3 cellular contexts compared by ENCODE assay signal in the genomic region with DNA sequence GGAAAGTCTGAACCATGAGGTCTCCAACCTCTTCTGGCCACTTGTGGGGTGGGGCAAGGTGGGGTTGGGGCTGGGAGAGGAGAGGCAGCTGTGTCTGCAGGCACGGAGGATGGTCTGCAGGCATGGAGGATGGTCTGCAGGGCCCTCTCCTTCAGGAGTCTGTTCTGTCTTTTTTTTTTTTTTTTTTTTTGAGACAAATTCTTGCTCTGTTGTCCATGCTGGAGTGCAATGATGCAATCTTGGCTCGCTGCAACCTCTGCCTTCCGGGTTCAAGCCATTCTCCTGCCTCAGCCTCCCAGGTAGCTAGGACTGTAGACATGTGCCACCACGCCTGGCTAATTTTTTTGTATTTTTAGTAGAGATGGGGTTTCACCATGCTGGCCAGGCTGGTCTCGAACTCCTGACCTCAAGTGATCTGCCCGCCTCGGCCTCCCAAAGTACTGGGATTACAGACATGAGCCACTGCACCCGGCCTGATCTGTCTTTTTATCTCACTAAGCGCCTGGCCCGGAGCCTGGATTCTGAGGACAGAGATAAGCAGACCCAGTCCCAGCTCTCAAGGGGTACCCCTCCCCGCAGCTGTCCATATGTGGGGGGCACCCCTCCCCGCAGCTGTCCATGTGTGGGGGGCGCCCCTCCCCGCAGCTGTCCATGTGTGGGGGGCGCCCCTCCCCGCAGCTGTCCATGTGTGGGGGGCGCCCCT. TPM values are rescaled to one million over a fixed set of nuclear protein-coding genes. Genes with fewer than 3 reads are reported as not detected.
"Had no signal": no experiment of that assay in that cellular context is flagged by ENCODE, and none has a peak within 500 bp of the region (broad histone marks: within the 10 kb centered on the region; RNA-seq: fewer than 3 reads in every experiment).

No MANE protein-coding gene starts in this region.

RNA-seq across cellular contexts. Expression of gene ARHGAP8, which starts 47.7 kb away (rescaled TPM):
- total RNA-seq: dermis microvascular lymphatic vessel endothelial cell, lung microvascular endothelial cell had no signal
- polyA plus RNA-seq: naive thymus-derived CD4-positive, alpha-beta T cell had no signal
